10 cellular contexts compared by ENCODE assay signal in genomic region chrX:120697053-120697452, GRCh38.
A peak's percentile ranks its signal among the peaks of the same experiment; 100 is the strongest.
DNase-seq lines count a peak whose midpoint lies in the region; ATAC-seq, FAIRE-seq and TF ChIP-seq lines count a peak whose summit lies in the region.
"Had no signal": no experiment of that assay in that cellular context is flagged by ENCODE, and none has a peak within 500 bp of the region (broad histone marks: within the 10 kb centered on the region; RNA-seq: fewer than 3 reads in every experiment).

No MANE protein-coding gene starts in this region.

- TF ChIP-seq POLR2A in tibial nerve (IDR thresholded peaks at IDR 0.05) = no peak

- no peaks in the 10 kb centered on the region for H3K36me3 ChIP-seq in CD4-positive, alpha-beta memory T cell (ENCODE audit: insufficient read depth, low read length)
- no peaks in the 10 kb centered on the region for H3K36me3 ChIP-seq in tibial nerve
- H3K36me3 ChIP-seq: HAP-1 had no signal

- TF ChIP-seq EP300 in tibial nerve (IDR thresholded peaks at IDR 0.05) = no peak

- H3K4me3 ChIP-seq in CD4-positive, alpha-beta memory T cell (ENCODE audit: low read length in 2 of 2) = no peak overlapping the region
- no peak overlapping the region for H3K4me3 ChIP-seq in tibial nerve
- H3K4me3 ChIP-seq: HAP-1 had no signal

- H3K4me3 Mint-ChIP-seq in CD4-positive, alpha-beta memory T cell = peak overlapping the region in 5 of 8 donors; percentile 51 to 72 (median 53)
- H3K4me3 Mint-ChIP-seq in activated CD8-positive, alpha-beta T cell treated with anti-CD3 and anti-CD28 coated beads for 36 hours = peak overlapping the region; percentile 8
- H3K4me3 Mint-ChIP-seq in chondrocyte (ENCODE audit: unreplicated experiment) = no peak overlapping the region

- no peak overlapping the region for H3K27ac ChIP-seq in CD4-positive, alpha-beta memory T cell (ENCODE audit: low read depth, low read length)
- H3K27ac ChIP-seq in tibial nerve = no peak overlapping the region

- no peak for FAIRE-seq in urothelium cell line (lab: Jason Lieb, UNC)

- peak; percentile 41 to 66 (median 59) for DNase-seq in CD4-positive, alpha-beta memory T cell
- DNase-seq in activated CD8-positive, alpha-beta T cell treated with anti-CD3 and anti-CD28 coated beads for 36 hours = peak; percentile 72
- DNase-seq in chondrocyte (ENCODE audit: low spot score) (no peak), tibial nerve (ENCODE audit: low spot score in 2 of 2) (no peak), urothelium cell line (ENCODE audit: low spot score) (no peak), T1000 (lab: John Stamatoyannopoulos, UW) (no peak)
- DNase-seq: activated CD4-positive, CD25-positive, alpha-beta regulatory T cell treated with anti-CD3 and anti-CD28 coated beads, Interleukin-2, amount 50 U/mL, for 72 hours had no signal

- no peaks in the 10 kb centered on the region for H3K27me3 ChIP-seq in CD4-positive, alpha-beta memory T cell (ENCODE audit: insufficient read depth, low read length)
- no peaks in the 10 kb centered on the region for H3K27me3 ChIP-seq in tibial nerve

- CTCF ChIA-PET in CD4-positive, alpha-beta memory T cell (lab: Charles Lee; ENCODE audit: partially characterized antibody) = interaction anchor here (0.6 kb wide), 1 partner anchor 55 kb away, joined by 3 read pairs; no protein-coding TSS in a partner anchor
- CTCF ChIA-PET in activated CD8-positive, alpha-beta T cell treated with anti-CD3 and anti-CD28 coated beads for 36 hours (lab: Charles Lee) = no interaction called here

- no peak for TF ChIP-seq CTCF in activated CD8-positive, alpha-beta T cell treated with anti-CD3 and anti-CD28 coated beads for 36 hours (IDR thresholded peaks at IDR 0.05)
- no peak for TF ChIP-seq CTCF in chondrocyte (IDR thresholded peaks at IDR 0.05)
- TF ChIP-seq CTCF in tibial nerve (IDR thresholded peaks at IDR 0.05) = no peak

- POLR2A ChIA-PET in CD4-positive, alpha-beta memory T cell (lab: Charles Lee; ENCODE audit: partially characterized antibody) = no interaction called here
- POLR2A ChIA-PET in activated CD8-positive, alpha-beta T cell treated with anti-CD3 and anti-CD28 coated beads for 36 hours (lab: Charles Lee) = interaction anchor here (1.0 to 1.2 kb wide), 2 partner anchors 20 to 93 kb away, joined by 3 read pairs; partner anchors contain the start of gene MCTS1

- intact Hi-C loops in CD4-positive, alpha-beta memory T cell (cut with micrococcal nuclease) = loop anchor here (10.0 kb wide), 1 partner anchor 58 kb away; no protein-coding TSS in a partner anchor
- intact Hi-C loops in activated CD8-positive, alpha-beta T cell treated with anti-CD3 and anti-CD28 coated beads for 36 hours (cut with micrococcal nuclease) = no loop called here

- no peaks in the 10 kb centered on the region for H3K27me3 Mint-ChIP-seq in CD4-positive, alpha-beta memory T cell
- H3K27me3 Mint-ChIP-seq in activated CD8-positive, alpha-beta T cell treated with anti-CD3 and anti-CD28 coated beads for 36 hours = no peaks in the 10 kb centered on the region
- no peaks in the 10 kb centered on the region for H3K27me3 Mint-ChIP-seq in chondrocyte (ENCODE audit: low read depth)

- H3K9me3 ChIP-seq in CD4-positive, alpha-beta memory T cell (ENCODE audit: control insufficient read depth in 1 of 2, low read length in 2 of 2) = no peaks in the 10 kb centered on the region
- H3K9me3 ChIP-seq in tibial nerve = no peaks in the 10 kb centered on the region
- H3K9me3 ChIP-seq: HAP-1 had no signal

- H3K9me3 Mint-ChIP-seq in CD4-positive, alpha-beta memory T cell = peaks cover 0 to 14% (median 7%) of the 10 kb centered on the region in 8 donors
- peaks cover 15% of the 10 kb centered on the region for H3K9me3 Mint-ChIP-seq in activated CD8-positive, alpha-beta T cell treated with anti-CD3 and anti-CD28 coated beads for 36 hours
- H3K9me3 Mint-ChIP-seq in chondrocyte (ENCODE audit: low read depth) = peaks cover 42% of the 10 kb centered on the region

- no peaks in the 10 kb centered on the region for H3K36me3 Mint-ChIP-seq in CD4-positive, alpha-beta memory T cell
- peaks cover 10% of the 10 kb centered on the region for H3K36me3 Mint-ChIP-seq in activated CD8-positive, alpha-beta T cell treated with anti-CD3 and anti-CD28 coated beads for 36 hours (ENCODE audit: low read depth)
- H3K36me3 Mint-ChIP-seq in chondrocyte (ENCODE audit: low read depth) = peaks cover 8% of the 10 kb centered on the region

- peak overlapping the region; percentile 79 to 94 (median 89) for H3K27ac Mint-ChIP-seq in CD4-positive, alpha-beta memory T cell
- H3K27ac Mint-ChIP-seq in activated CD8-positive, alpha-beta T cell treated with anti-CD3 and anti-CD28 coated beads for 36 hours = peak overlapping the region; percentile 96
- H3K27ac Mint-ChIP-seq in chondrocyte (ENCODE audit: unreplicated experiment) = no peak overlapping the region

- ATAC-seq in GM19395 (IDR thresholded peaks at IDR 0.05; ENCODE audit: unreplicated experiment) (peak; percentile 91), HG03064 (IDR thresholded peaks at IDR 0.05; ENCODE audit: low read depth, unreplicated experiment) (peak; percentile 94)
- peak; percentile 92 for ATAC-seq in activated CD8-positive, alpha-beta T cell treated with anti-CD3 and anti-CD28 coated beads for 36 hours

- H3K4me1 ChIP-seq in CD4-positive, alpha-beta memory T cell (ENCODE audit: insufficient read depth, low read length) = peaks cover 17% of the 10 kb centered on the region
- no peaks in the 10 kb centered on the region for H3K4me1 ChIP-seq in tibial nerve
- H3K4me1 ChIP-seq: HAP-1 had no signal

- peaks cover 12 to 20% (median 14%) of the 10 kb centered on the region in 4 donors for H3K4me1 Mint-ChIP-seq in CD4-positive, alpha-beta memory T cell
- peaks cover 20% of the 10 kb centered on the region for H3K4me1 Mint-ChIP-seq in activated CD8-positive, alpha-beta T cell treated with anti-CD3 and anti-CD28 coated beads for 36 hours (ENCODE audit: low read depth)
- H3K4me1 Mint-ChIP-seq in chondrocyte (ENCODE audit: low read depth) = no peaks in the 10 kb centered on the region

Comparison
In these comparisons a context has a peak if more than half of its experiments do, and no peak if none do; other contexts are left out.
1. DNase-seq: peak in CD4-positive, alpha-beta memory T cell (5 of 5) and activated CD8-positive, alpha-beta T cell treated with anti-CD3 and anti-CD28 coated beads for 36 hours (single experiment); none in chondrocyte (single experiment), tibial nerve (0 of 2), urothelium cell line (single experiment) and T1000 (single experiment).
2. Peak in every context shown above with its lines, with median percentiles within 50 percentile points of each other: ATAC-seq.